ENCODE assay signal across 9 cellular contexts in genomic region chr19:11496391-11497163, GRCh38. TPM values are rescaled to one million over a fixed set of nuclear protein-coding genes. Genes with fewer than 3 reads are reported as not detected.
A peak's percentile ranks its signal among the peaks of the same experiment; 100 is the strongest.
DNase-seq lines count a peak whose midpoint lies in the region; ATAC-seq and TF ChIP-seq lines count a peak whose summit lies in the region.
"Had no signal": no experiment of that assay in that cellular context is flagged by ENCODE, and none has a peak within 500 bp of the region (broad histone marks: within the 10 kb centered on the region; RNA-seq: fewer than 3 reads in every experiment).

No MANE protein-coding gene starts in this region.

- no peaks in the 10 kb centered on the region for H3K27me3 Mint-ChIP-seq in nephron (ENCODE audit: low read depth)

- H3K4me3 Mint-ChIP-seq in nephron: no peak overlapping the region

- no peaks in the 10 kb centered on the region for H3K9me3 Mint-ChIP-seq in nephron

- no peaks in the 10 kb centered on the region for H3K4me1 Mint-ChIP-seq in nephron

- no peak for ATAC-seq in Right ventricle myocardium inferior
- ATAC-seq in GM18909 (IDR thresholded peaks at IDR 0.05; ENCODE audit: poor library complexity, unreplicated experiment): no peak

- intact Hi-C loops in Right ventricle myocardium inferior (cut with DNase I): loop anchor here (5.0 kb wide), 1 partner anchor 91 kb away; no protein-coding TSS in a partner anchor
- intact Hi-C loops in cardiac septum (cut with DNase I): loop anchor here (5.0 kb wide), 1 partner anchor 91 kb away; no protein-coding TSS in a partner anchor

- H3K27ac Mint-ChIP-seq in nephron: no peak overlapping the region

- H3K36me3 Mint-ChIP-seq in nephron (ENCODE audit: low read depth): peaks cover 7% of the 10 kb centered on the region

- TF ChIP-seq CTCF in nephron (IDR thresholded peaks at IDR 0.05; ENCODE audit: unreplicated experiment in 3 of 3): peak; percentile 54 to 62 (median 57)

- no peak overlapping the region for H3K27ac ChIP-seq in epithelial cell of prostate

- peak; percentile 77 for DNase-seq in Right ventricle myocardium inferior (ENCODE audit: missing footprints)
- DNase-seq in cardiac septum (ENCODE audit: low spot score): no peak
- peak; percentile 26 for DNase-seq in NOMO-1 treated with dmso at 0.1 percent for 144 hours (lab: John Stamatoyannopoulos, UW; ENCODE audit: unreplicated experiment)
- peak in 2 of 3 experiments; percentile 43 to 56 for DNase-seq in activated CD8-positive, alpha-beta memory T cell treated with anti-CD3 and anti-CD28 coated beads for 48 hours (ENCODE audit: low read depth in 2 of 3, low spot score in 2 of 3)
- peak; percentile 39 for DNase-seq in epithelial cell of prostate (ENCODE audit: low read depth, low spot score)
- DNase-seq in stromal cell of bone marrow (ENCODE audit: low read depth): peak; percentile 74

RNA-seq across cellular contexts. Expression of gene ZNF653, which starts 9.1 kb away (rescaled TPM):
- total RNA-seq in Right ventricle myocardium inferior (4.8 TPM), cardiac septum (5.3 TPM)

RNA-seq across cellular contexts. Expression of gene ELAVL3, which starts 15.7 kb away (rescaled TPM):
- 0.35 TPM for total RNA-seq in Right ventricle myocardium inferior
- total RNA-seq in cardiac septum: 0.89 TPM
- total RNA-seq: mononuclear cell had no signal

RNA-seq across cellular contexts. Expression of gene ECSIT, which starts 32.4 kb away (rescaled TPM):
- 172 TPM for total RNA-seq in Right ventricle myocardium inferior
- 92.9 TPM for total RNA-seq in cardiac septum

RNA-seq across cellular contexts. Expression of gene CNN1, which starts 42.1 kb away (rescaled TPM):
- 174 TPM for total RNA-seq in Right ventricle myocardium inferior
- total RNA-seq in cardiac septum: 236 TPM
